ENCODE assay signal across 8 cellular contexts in genomic region chr1:236394905-236395779, GRCh38. TPM values are rescaled to one million over a fixed set of nuclear protein-coding genes. Genes with fewer than 3 reads are reported as not detected.
A peak's percentile ranks its signal among the peaks of the same experiment; 100 is the strongest.
DNase-seq lines count a peak whose midpoint lies in the region; ATAC-seq and TF ChIP-seq lines count a peak whose summit lies in the region.

No MANE protein-coding gene starts in this region.

- H3K27ac Mint-ChIP-seq in activated CD8-positive, alpha-beta T cell treated with anti-CD3 and anti-CD28 coated beads, Interleukin-2, amount 10 ng/mL, durations not matched to agents 7 days and 5 days, result peak overlapping the region; percentile 43
- H3K27ac Mint-ChIP-seq in naive thymus-derived CD4-positive, alpha-beta T cell, result peak overlapping the region in 1 of 9 donors; percentile 86

- H3K27me3 Mint-ChIP-seq in activated CD8-positive, alpha-beta T cell treated with anti-CD3 and anti-CD28 coated beads, Interleukin-2, amount 10 ng/mL, durations not matched to agents 7 days and 5 days (ENCODE audit: low read depth), result peaks cover 43% of the 10 kb centered on the region
- H3K27me3 Mint-ChIP-seq in naive thymus-derived CD4-positive, alpha-beta T cell, result peaks cover 27 to 67% (median 51%) of the 10 kb centered on the region in 5 donors

- H3K36me3 ChIP-seq in MG63 (no peaks in the 10 kb centered on the region), transverse colon (no peaks in the 10 kb centered on the region)
- H3K36me3 ChIP-seq in naive thymus-derived CD4-positive, alpha-beta T cell (ENCODE audit: control insufficient read depth in 2 of 3, insufficient read depth in 3 of 3, low read length in 3 of 3), result no peaks in the 10 kb centered on the region

- intact Hi-C loops in naive thymus-derived CD4-positive, alpha-beta T cell (cut with micrococcal nuclease), result loop anchor here (1.0 to 5.0 kb wide), 6 partner anchors 21 to 254 kb away; partner anchors contain the start of genes ERO1B (in 2 of the 2) and HEATR1 (in 1 of the 2)
- intact Hi-C loops in transverse colon (cut with DNase I; ENCODE audit: low total_unique reads), result no loop called here

- no peak for TF ChIP-seq EP300 in transverse colon (IDR thresholded peaks at IDR 0.05; ENCODE audit: low read depth)

- H3K4me1 ChIP-seq in naive thymus-derived CD4-positive, alpha-beta T cell (ENCODE audit: control insufficient read depth in 2 of 2, insufficient read depth in 2 of 2, low read length in 2 of 2), result peaks cover 3 to 10% of the 10 kb centered on the region in 2 donors
- peaks cover 0 to 27% (median 12%) of the 10 kb centered on the region in 4 donors for H3K4me1 ChIP-seq in transverse colon

- CTCF ChIA-PET in activated CD8-positive, alpha-beta T cell treated with anti-CD3 and anti-CD28 coated beads, Interleukin-2, amount 10 ng/mL, durations not matched to agents 7 days and 5 days (lab: Charles Lee), result interaction anchor here (0.6 to 2.3 kb wide), 6 partner anchors 13 to 291 kb away, joined by 3 to 5 read pairs (median 3); no protein-coding TSS in a partner anchor
- CTCF ChIA-PET in naive thymus-derived CD4-positive, alpha-beta T cell (lab: Charles Lee), result no interaction called here

- TF ChIP-seq CTCF in transverse colon (IDR thresholded peaks at IDR 0.05), result no peak

- POLR2A ChIA-PET in activated CD8-positive, alpha-beta T cell treated with anti-CD3 and anti-CD28 coated beads, Interleukin-2, amount 10 ng/mL, durations not matched to agents 7 days and 5 days (lab: Charles Lee), result no interaction called here
- POLR2A ChIA-PET in naive thymus-derived CD4-positive, alpha-beta T cell (lab: Charles Lee), result no interaction called here

- H3K9me3 Mint-ChIP-seq in activated CD8-positive, alpha-beta T cell treated with anti-CD3 and anti-CD28 coated beads, Interleukin-2, amount 10 ng/mL, durations not matched to agents 7 days and 5 days (ENCODE audit: insufficient read depth), result no peaks in the 10 kb centered on the region
- no peaks in the 10 kb centered on the region for H3K9me3 Mint-ChIP-seq in naive thymus-derived CD4-positive, alpha-beta T cell

- H3K27ac ChIP-seq in epithelial cell of prostate (peak overlapping the region; percentile 26), transverse colon (no peak overlapping the region)
- no peak overlapping the region for H3K27ac ChIP-seq in naive thymus-derived CD4-positive, alpha-beta T cell (ENCODE audit: low read depth, low read length)

- no peaks in the 10 kb centered on the region for H3K9me3 ChIP-seq in MG63
- no peaks in the 10 kb centered on the region for H3K9me3 ChIP-seq in naive thymus-derived CD4-positive, alpha-beta T cell (ENCODE audit: control insufficient read depth in 2 of 3, low read length in 3 of 3)
- no peaks in the 10 kb centered on the region for H3K9me3 ChIP-seq in transverse colon

- H3K4me1 Mint-ChIP-seq in activated CD8-positive, alpha-beta T cell treated with anti-CD3 and anti-CD28 coated beads, Interleukin-2, amount 10 ng/mL, durations not matched to agents 7 days and 5 days (ENCODE audit: low read depth), result peaks cover 23% of the 10 kb centered on the region
- peaks cover 15 to 43% (median 22%) of the 10 kb centered on the region in 7 donors for H3K4me1 Mint-ChIP-seq in naive thymus-derived CD4-positive, alpha-beta T cell

- H3K4me3 Mint-ChIP-seq in activated CD8-positive, alpha-beta T cell treated with anti-CD3 and anti-CD28 coated beads, Interleukin-2, amount 10 ng/mL, durations not matched to agents 7 days and 5 days, result peak overlapping the region; percentile 79
- H3K4me3 Mint-ChIP-seq in naive thymus-derived CD4-positive, alpha-beta T cell, result peak overlapping the region; percentile 70 to 96 (median 86)

- H3K36me3 Mint-ChIP-seq in activated CD8-positive, alpha-beta T cell treated with anti-CD3 and anti-CD28 coated beads, Interleukin-2, amount 10 ng/mL, durations not matched to agents 7 days and 5 days (ENCODE audit: low read depth), result no peaks in the 10 kb centered on the region
- peaks cover 0 to 8% (median 3%) of the 10 kb centered on the region in 5 donors for H3K36me3 Mint-ChIP-seq in naive thymus-derived CD4-positive, alpha-beta T cell

- H3K4me3 ChIP-seq in MG63 (peak overlapping the region; percentile 60), transverse colon (peak overlapping the region; percentile 30 to 78 (median 40))
- H3K4me3 ChIP-seq in naive thymus-derived CD4-positive, alpha-beta T cell (ENCODE audit: low read length), result peak overlapping the region; percentile 70

- 0 to 2% methylated on average over 3 to 82 of the region's 82 CpGs for WGBS in transverse colon (ENCODE audit: low coverage in 1 of 2), 2 donors

- DNase-seq in ELR (ENCODE audit: low read depth), result peak; percentile 48
- peak; percentile 47 for DNase-seq in MG63
- DNase-seq in activated CD8-positive, alpha-beta T cell treated with anti-CD3 and anti-CD28 coated beads, Interleukin-2, amount 10 ng/mL, durations not matched to agents 7 days and 5 days, result peak; percentile 48
- no peak for DNase-seq in epithelial cell of prostate (ENCODE audit: low read depth, low spot score)
- peak in 3 of 9 donors; percentile 13 to 62 (median 29) for DNase-seq in naive thymus-derived CD4-positive, alpha-beta T cell
- DNase-seq in transverse colon, result peak; percentile 8
- no peak for DNase-seq in NK-92 (lab: John Stamatoyannopoulos, UW; ENCODE audit: unreplicated experiment)

- no peak for TF ChIP-seq POLR2A in transverse colon (IDR thresholded peaks at IDR 0.05)

- ATAC-seq in GM21528 (IDR thresholded peaks at IDR 0.05; ENCODE audit: low FRiP score, unreplicated experiment), result peak; percentile 77
- ATAC-seq in activated CD8-positive, alpha-beta T cell treated with anti-CD3 and anti-CD28 coated beads, Interleukin-2, amount 10 ng/mL, durations not matched to agents 7 days and 5 days, result peak; percentile 83
- peak; percentile 75 for ATAC-seq in naive thymus-derived CD4-positive, alpha-beta T cell

- in situ Hi-C loops in transverse colon (cut with MboI; ENCODE audit: low pct_ligation_motif_present in 1 of 4, low pct_unique_long_range_greater_than_20kb in 1 of 4, low sequenced_read_pairs in 3 of 4), result no loop called here

- H3K27me3 ChIP-seq in MG63 (peaks cover 12% of the 10 kb centered on the region), transverse colon (peaks cover 48% of the 10 kb centered on the region)
- peaks cover 0 to 5% of the 10 kb centered on the region in 2 donors for H3K27me3 ChIP-seq in naive thymus-derived CD4-positive, alpha-beta T cell (ENCODE audit: control insufficient read depth in 2 of 2, insufficient read depth in 2 of 2, low read length in 2 of 2)

RNA-seq across cellular contexts. Expression of gene EDARADD, which starts 1.1 kb away (rescaled TPM):
- 0.10 TPM in 1 of 2 replicates, not detected in the other for total RNA-seq in MG63 (2014; rRNA removed; shearing (Covaris generic); ENCODE audit: low replicate concordance)
- 1 to 10 TPM in 1 of 2 experiments, under 1 TPM in 1; 0.45 to 1.2 TPM for total RNA-seq in activated CD8-positive, alpha-beta T cell treated with anti-CD3 and anti-CD28 coated beads, Interleukin-2, amount 10 ng/mL, durations not matched to agents 7 days and 5 days
- total RNA-seq in naive thymus-derived CD4-positive, alpha-beta T cell, result 1 to 10 TPM in 2 of 5 experiments, under 1 TPM in 3; 0.38 to 6.6 (median 0.73) TPM
- polyA plus RNA-seq in naive thymus-derived CD4-positive, alpha-beta T cell, result not detected
- total RNA-seq in transverse colon, result under 1 TPM in 2 of 4 donors, not detected in 2; 0.27 to 0.79 TPM

Comparison
In these comparisons a context has a peak if more than half of its experiments do, and no peak if none do; other contexts are left out.
1. DNase-seq: peak in ELR (single experiment), MG63 (single experiment), activated CD8-positive, alpha-beta T cell treated with anti-CD3 and anti-CD28 coated beads, Interleukin-2, amount 10 ng/mL, durations not matched to agents 7 days and 5 days (single experiment) and transverse colon (single experiment); none in epithelial cell of prostate (single experiment) and NK-92 (single experiment).
2. Peak in every context shown above with its lines, with median percentiles within 50 percentile points of each other: ATAC-seq and H3K4me3 ChIP-seq.